ENCODE assay signal across 8 cellular contexts in the genomic region with DNA sequence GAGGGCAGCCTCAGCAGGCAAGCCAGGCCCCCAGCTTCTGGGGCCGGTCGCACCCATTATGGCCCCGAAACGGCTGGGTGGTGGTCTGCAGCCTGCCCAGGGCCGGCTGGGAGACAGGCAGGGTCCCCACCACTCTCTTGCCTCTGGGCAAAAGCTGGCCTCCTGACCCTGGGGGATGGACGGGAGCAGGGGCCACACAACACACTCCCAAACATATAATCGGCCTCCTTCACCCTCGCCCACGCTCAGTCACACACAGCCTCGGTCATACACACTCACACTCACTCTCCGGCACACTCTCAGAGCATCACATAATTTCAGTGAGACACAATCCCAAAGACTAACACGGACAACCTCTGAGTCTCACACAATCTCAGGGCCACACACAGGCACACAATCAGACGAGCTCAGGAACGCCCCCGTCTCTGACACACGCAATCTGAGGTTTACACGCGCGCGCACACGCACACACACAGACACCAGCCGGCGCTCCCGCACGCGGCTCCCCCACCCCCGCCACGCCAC. TPM values are rescaled to one million over a fixed set of nuclear protein-coding genes. Genes with fewer than 3 reads are reported as not detected.
DNase-seq lines count a peak whose midpoint lies in the region; ATAC-seq and TF ChIP-seq lines count a peak whose summit lies in the region.

No MANE protein-coding gene starts in this region.

- WGBS in esophagus, 2 donors, result 1% methylated on average over 27 to 28 of the region's 28 CpGs

- peak overlapping the region; percentile 6 for H3K9ac ChIP-seq in rectal smooth muscle tissue (ENCODE audit: low read length)

- H3K4me3 ChIP-seq in esophagus (ENCODE audit: low read depth in 1 of 2, low read length in 2 of 2) (peak overlapping the region; percentile 59 to 92), rectal smooth muscle tissue (ENCODE audit: low read length) (peak overlapping the region; percentile 83)

- H3K9me3 ChIP-seq in esophagus (ENCODE audit: control insufficient read depth in 2 of 2, insufficient read depth in 1 of 2, low read depth in 1 of 2, low read length in 1 of 2), result no peaks in the 10 kb centered on the region

- H3K27me3 ChIP-seq in esophagus (ENCODE audit: control insufficient read depth in 1 of 2, insufficient read depth in 2 of 2, low read length in 2 of 2), result no peaks in the 10 kb centered on the region
- H3K27me3 ChIP-seq in rectal smooth muscle tissue (ENCODE audit: control insufficient read depth, insufficient read depth, low read length), result no peaks in the 10 kb centered on the region

- H3K36me3 ChIP-seq in esophagus (ENCODE audit: control insufficient read depth in 2 of 2, insufficient read depth in 2 of 2, low read length in 1 of 2), result no peaks in the 10 kb centered on the region
- H3K36me3 ChIP-seq in rectal smooth muscle tissue (ENCODE audit: control insufficient read depth, insufficient read depth, low read length), result no peaks in the 10 kb centered on the region

- no peak for ATAC-seq in HG03196 (IDR thresholded peaks at IDR 0.05; ENCODE audit: unreplicated experiment)
- ATAC-seq in HG02610 (IDR thresholded peaks at IDR 0.05; ENCODE audit: unreplicated experiment), result no peak
- ATAC-seq in HG03280 (IDR thresholded peaks at IDR 0.05; ENCODE audit: unreplicated experiment), result no peak

- no peak for DNase-seq in stimulated activated CD4-positive, alpha-beta T cell treated with anti-CD3 and anti-CD28 coated beads, Interleukin-1b, Interleukin-23, amount 100 ng/mL, for 48 hours

- TF ChIP-seq POLR2A in GM19099 (IDR thresholded peaks at IDR 0.05; ENCODE audit: extremely low read depth, insufficient read length, low read depth), result peak; percentile 34

- peaks cover 2 to 16% of the 10 kb centered on the region in 2 donors for H3K4me1 ChIP-seq in esophagus (ENCODE audit: control insufficient read depth in 2 of 2, insufficient read depth in 2 of 2, low read length in 1 of 2)
- peaks cover 5% of the 10 kb centered on the region for H3K4me1 ChIP-seq in rectal smooth muscle tissue (ENCODE audit: control insufficient read depth, insufficient read depth, low read length)

- H3K27ac ChIP-seq in esophagus (ENCODE audit: low read depth in 2 of 2, low read length in 1 of 2) (peak overlapping the region; percentile 78 to 97), rectal smooth muscle tissue (ENCODE audit: low read depth, low read length) (peak overlapping the region; percentile 48)

TF ChIP-seq in PFSK-1, 5 proteins besides CTCF, POLR2A, EP300 and RAD21:
- TF ChIP-seq POLR2AphosphoS5 (IDR thresholded peaks at IDR 0.05; ENCODE audit: low read depth, low read length), result no peak
- TF ChIP-seq FOXP2 (optimal IDR thresholded peaks at IDR 0.05; ENCODE audit: borderline replicate concordance, extremely low read depth, extremely low read length, insufficient read depth), result no peak
- TF ChIP-seq REST (IDR thresholded peaks at IDR 0.05; ENCODE audit: insufficient read depth in 1 of 2, low read depth in 2 of 2, low read length in 2 of 2), result no peak
- TF ChIP-seq SIN3A (IDR thresholded peaks at IDR 0.05; ENCODE audit: borderline replicate concordance, insufficient read depth, low read length), result peak; percentile 87; the same call in 1 of the 2 replicates

RNA-seq across cellular contexts. Expression of gene PEMT, which starts 0.6 kb away (rescaled TPM):
- 70.8 TPM for polyA plus RNA-seq in PFSK-1 (2012; ENCODE audit: insufficient read length, low read depth)
- polyA plus RNA-seq in esophagus, result 10 to 100 TPM; 27.2 to 34.2 TPM
